Comparison of ENCODE assay signal across 8 cellular contexts in genomic region chr1:153945131-153945794, GRCh38. TPM values are rescaled to one million over a fixed set of nuclear protein-coding genes. Genes with fewer than 3 reads are reported as not detected.
DNase-seq lines count a peak whose midpoint lies in the region; FAIRE-seq and TF ChIP-seq lines count a peak whose summit lies in the region.

No MANE protein-coding gene starts in this region.

- no peak for TF ChIP-seq CTCF in GM20000 (IDR thresholded peaks at IDR 0.05; ENCODE audit: extremely low read depth, missing control alignments)
- no peak for TF ChIP-seq CTCF in uterus (IDR thresholded peaks at IDR 0.05)

- H3K36me3 ChIP-seq in ACC112 (ENCODE audit: insufficient read depth, low read length) (peaks cover 13% of the 10 kb centered on the region), uterus (no peaks in the 10 kb centered on the region)

- H3K79me2 ChIP-seq in ACC112 (ENCODE audit: control insufficient read depth, insufficient read depth, low read length, unreplicated experiment): peaks cover 19% of the 10 kb centered on the region

- no peak for TF ChIP-seq POLR2A in uterus (IDR thresholded peaks at IDR 0.05)

- DNase-seq in GM20000 (ENCODE audit: low spot score) (peak; percentile 88), RCC 7860 (ENCODE audit: low spot score) (peak; percentile 4), globus pallidus (ENCODE audit: low spot score) (peak; percentile 40), posterior vena cava (ENCODE audit: low spot score) (peak; percentile 92), uterus (no peak), HEK293T (ENCODE audit: extremely low spot score) (no peak)
- peak; percentile 90 for DNase-seq in activated effector memory CD4-positive, alpha-beta T cell treated with anti-CD3 and anti-CD28 coated beads, Interleukin-2, amount 50 U/mL, for 16 hours

- peaks cover 3% of the 10 kb centered on the region for H3K4me1 ChIP-seq in ACC112 (ENCODE audit: control insufficient read depth, insufficient read depth, low read length, unreplicated experiment)
- H3K4me1 ChIP-seq in uterus: peaks cover 6 to 10% of the 10 kb centered on the region in 2 donors

- peak overlapping the region; percentile 87 for H3K4me3 ChIP-seq in ACC112 (ENCODE audit: low read depth, low read length)
- peak overlapping the region; percentile 51 to 93 for H3K4me3 ChIP-seq in uterus

- no peak for FAIRE-seq in RCC 7860 (lab: Jason Lieb, UNC)

- CTCF ChIA-PET in HEK293T (lab: Yijun Ruan, JAX): interaction anchor here (0.6 to 1.8 kb wide), 2 partner anchors 11 to 124 kb away, joined by 4 to 6 read pairs; no protein-coding TSS in a partner anchor

- intact Hi-C loops in posterior vena cava (cut with DNase I) (loop anchor here in 1 of 2 donors (10.0 kb wide), 1 partner anchor 150 kb away; no protein-coding TSS in a partner anchor), uterus (cut with DNase I; ENCODE audit: low total_unique reads) (no loop called here)

- H3K27ac ChIP-seq in ACC112 (ENCODE audit: low read depth, low read length) (peak overlapping the region; percentile 72), uterus (peak overlapping the region; percentile 94 to 98)

- peak overlapping the region; percentile 33 for H2AFZ ChIP-seq in ACC112 (ENCODE audit: low read length, unreplicated experiment)

- no peaks in the 10 kb centered on the region for H3K9me3 ChIP-seq in uterus

- POLR2A ChIA-PET in HEK293T (lab: Yijun Ruan, JAX): interaction anchor here (1.0 to 5.1 kb wide), 11 partner anchors 8 to 162 kb away, joined by 3 to 47 read pairs (median 14); partner anchors contain the start of genes CREB3L4, CRTC2, GATAD2B and JTB

- H3K27me3 ChIP-seq in ACC112 (ENCODE audit: insufficient read depth, low read length) (no peaks in the 10 kb centered on the region), uterus (no peaks in the 10 kb centered on the region)

TF ChIP-seq in HEK293T, 16 proteins besides CTCF, POLR2A, EP300 and RAD21:
- no peak for TF ChIP-seq TARDBP (IDR thresholded peaks at IDR 0.05)
- TF ChIP-seq FOXA1 (IDR thresholded peaks at IDR 0.05): no peak
- no peak for TF ChIP-seq CTBP1 (IDR thresholded peaks at IDR 0.05; ENCODE audit: borderline replicate concordance)
- no peak for TF ChIP-seq PKNOX1 (IDR thresholded peaks at IDR 0.05)
- TF ChIP-seq ZNF384 (IDR thresholded peaks at IDR 0.05): no peak
- TF ChIP-seq NFRKB (IDR thresholded peaks at IDR 0.05): no peak
- no peak for TF ChIP-seq ARNT (IDR thresholded peaks at IDR 0.05)
- TF ChIP-seq L3MBTL2 (conservative IDR thresholded peaks at IDR 0.05): no peak
- no peak for TF ChIP-seq SUZ12 (IDR thresholded peaks at IDR 0.05)

RNA-seq across cellular contexts. Expression of gene DENND4B, which starts 1.3 kb away (rescaled TPM):
- 10 to 100 TPM; 41.7 to 47.5 TPM for total RNA-seq in posterior vena cava
- total RNA-seq in uterus: 10 to 100 TPM in 3 of 4 donors, 1 to 10 TPM in 1; 5.6 to 94.9 (median 30.1) TPM

RNA-seq across cellular contexts. Expression of gene CRTC2, which starts 13.1 kb away (rescaled TPM):
- 10 to 100 TPM; 26.6 to 31.0 TPM for total RNA-seq in posterior vena cava
- total RNA-seq in uterus: 10 to 100 TPM in 2 of 4 donors, 1 to 10 TPM in 2; 5.9 to 57.2 (median 15.5) TPM

RNA-seq across cellular contexts. Expression of gene SLC39A1, which starts 18.1 kb away (rescaled TPM):
- 10 to 100 TPM; 76.5 to 79.5 TPM for total RNA-seq in posterior vena cava
- 10 to 100 TPM; 66.3 to 96.2 (median 83.6) TPM for total RNA-seq in uterus

RNA-seq across cellular contexts. Expression of gene CREB3L4, which starts 22.4 kb away (rescaled TPM):
- 1 to 10 TPM; 3.2 to 5.3 TPM for total RNA-seq in posterior vena cava
- total RNA-seq in uterus: 10 to 100 TPM in 3 of 4 donors, 1 to 10 TPM in 1; 1.8 to 16.1 (median 13.0) TPM

RNA-seq across cellular contexts. Expression of gene GATAD2B, which starts 22.5 kb away (rescaled TPM):
- total RNA-seq in posterior vena cava (10 to 100 TPM; 33.5 to 43.5 TPM), uterus (10 to 100 TPM in 3 of 4 donors, 1 to 10 TPM in 1; 7.1 to 79.0 (median 26.6) TPM)

Comparison
In these comparisons a context has a peak if more than half of its experiments do, and no peak if none do; other contexts are left out.
1. DNase-seq: peak in GM20000 (single experiment), RCC 7860 (single experiment), activated effector memory CD4-positive, alpha-beta T cell treated with anti-CD3 and anti-CD28 coated beads, Interleukin-2, amount 50 U/mL, for 16 hours (single experiment), globus pallidus (single experiment) and posterior vena cava (single experiment); none in uterus (0 of 2) and HEK293T (single experiment).